19 cellular contexts compared by ENCODE assay signal in the genomic region with DNA sequence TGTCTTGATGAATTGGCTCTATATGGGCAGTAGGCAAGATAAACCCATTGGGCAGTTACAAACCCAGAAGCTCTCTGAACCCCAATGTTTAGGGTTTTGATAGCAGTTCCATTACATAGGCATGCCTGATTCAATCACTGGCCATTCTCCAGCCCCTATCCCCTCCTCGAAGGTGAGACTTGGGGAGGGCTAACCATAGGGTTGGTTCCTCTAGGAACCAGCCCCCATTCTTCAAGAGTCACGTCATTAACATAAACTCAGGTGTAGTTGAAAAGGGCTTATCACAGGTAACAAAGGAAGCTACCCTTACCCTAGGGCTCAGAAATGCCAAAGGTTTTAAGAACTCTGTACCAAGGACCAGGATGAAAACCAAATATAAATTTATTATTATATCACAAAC.
DNase-seq lines count a peak whose midpoint lies in the region; ATAC-seq, FAIRE-seq and TF ChIP-seq lines count a peak whose summit lies in the region.
"Had no signal": no experiment of that assay in that cellular context is flagged by ENCODE, and none has a peak within 500 bp of the region (broad histone marks: within the 10 kb centered on the region; RNA-seq: fewer than 3 reads in every experiment).

No MANE protein-coding gene starts in this region.

- H3K4me3 ChIP-seq in HUES48 (ENCODE audit: low read depth, low read length) = no peak overlapping the region
- H3K4me3 ChIP-seq in H1 (ENCODE audit: extremely low read depth in 1 of 4, insufficient read depth in 2 of 4, low read depth in 3 of 4, low read length in 4 of 4) = peak overlapping the region in 1 of 4 experiments; percentile 5; a peak in 1 of 8 replicates
- H3K4me3 ChIP-seq in iPS-20b (ENCODE audit: low read length) = peak overlapping the region; percentile 12
- no peak overlapping the region for H3K4me3 ChIP-seq in foreskin fibroblast (ENCODE audit: low read depth in 1 of 2, low read length in 2 of 2)
- H3K4me3 ChIP-seq: GM12878, GM23248 had no signal

- ATAC-seq in GM18858 (IDR thresholded peaks at IDR 0.05; ENCODE audit: unreplicated experiment) = no peak
- ATAC-seq: GM12878 had no signal

- peak overlapping the region; percentile 54; the same call in 1 of the 2 replicates for H2BK20ac ChIP-seq in H1 (ENCODE audit: low read length)

- H2AFZ ChIP-seq in H1 (ENCODE audit: low read length) = no peak overlapping the region
- H2AFZ ChIP-seq: GM23248 had no signal

- no peaks in the 10 kb centered on the region for H3K79me1 ChIP-seq in H1 (ENCODE audit: low read depth, low read length)

- H3K9me3 ChIP-seq in HUES48 (ENCODE audit: control insufficient read depth, insufficient read depth, low read length) = no peaks in the 10 kb centered on the region
- no peaks in the 10 kb centered on the region for H3K9me3 ChIP-seq in H1 (ENCODE audit: insufficient read depth in 2 of 2, low read depth in 1 of 2, low read length in 1 of 2)
- no peaks in the 10 kb centered on the region for H3K9me3 ChIP-seq in iPS-20b (ENCODE audit: insufficient read depth, low read depth, low read length)

- H3K18ac ChIP-seq in H1 (ENCODE audit: extremely low read depth, low read length) = peak overlapping the region; percentile 76

- H3K36me3 ChIP-seq in HUES48 (ENCODE audit: control insufficient read depth, insufficient read depth, low read length) (no peaks in the 10 kb centered on the region), H1 (ENCODE audit: control insufficient read depth in 2 of 4, insufficient read depth in 4 of 4, low read length in 3 of 4) (no peaks in the 10 kb centered on the region), iPS-20b (ENCODE audit: insufficient read depth, low read depth, low read length) (no peaks in the 10 kb centered on the region)

- TF ChIP-seq CTCF in H1 (IDR thresholded peaks at IDR 0.05; ENCODE audit: control extremely low read depth in 1 of 3, insufficient read depth in 1 of 3, low read depth in 1 of 3, low read length in 3 of 3) (no peak), foreskin fibroblast (IDR thresholded peaks at IDR 0.05; ENCODE audit: low read depth, low read length) (no peak)

- H3K4me1 ChIP-seq in HUES48 (ENCODE audit: control insufficient read depth, insufficient read depth, low read length) (peaks cover 67% of the 10 kb centered on the region), H1 (replicated peaks in 1 of 4; ENCODE audit: control insufficient read depth in 3 of 4, insufficient read depth in 4 of 4, low read length in 3 of 4) (peaks cover 5 to 34% (median 22%) of the 10 kb centered on the region in 4 experiments), iPS-20b (ENCODE audit: insufficient read depth, low read length) (peaks cover 65% of the 10 kb centered on the region)
- H3K4me1 ChIP-seq: Caco-2 had no signal

- DNase-seq in H1 (ENCODE audit: low read depth in 1 of 2, low spot score in 2 of 2) (no peak), NCI-H1436 treated with DMSO at 0.1 percent for 48 hours (lab: John Stamatoyannopoulos, UW) (no peak), foreskin fibroblast (no peak)
- DNase-seq: ACHN; AML-193; Caco-2; CD4-positive, alpha-beta T cell; GF-D8; GM23248 had no signal

- CTCF ChIA-PET in H1 (lab: Charles Lee; ENCODE audit: partially characterized antibody) = interaction anchor here (0.6 kb wide), 1 partner anchor 453 kb away, joined by 4 read pairs; no protein-coding TSS in a partner anchor

- H2BK15ac ChIP-seq in H1 (ENCODE audit: low read length) = 0 out of 2 replicates have a peak overlapping the region, but pooled peaks have one; percentile 63

- H2BK12ac ChIP-seq in H1 (ENCODE audit: low read depth, low read length) = peak overlapping the region; percentile 64; the same call in 1 of the 2 replicates

- no peak for TF ChIP-seq RAD21 in H1 (IDR thresholded peaks at IDR 0.05 in 1 of 2, conservative IDR thresholded peaks at IDR 0.05 in 1 of 2; ENCODE audit: low read depth in 2 of 2, low read length in 2 of 2)

- H3K27me3 ChIP-seq in HUES48 (ENCODE audit: control insufficient read depth, insufficient read depth, low read length) = no peaks in the 10 kb centered on the region
- H3K27me3 ChIP-seq in H1 (replicated peaks in 1 of 4; ENCODE audit: control insufficient read depth in 3 of 4, extremely low read depth in 1 of 4, insufficient read depth in 3 of 4, low read length in 3 of 4) = no peaks in the 10 kb centered on the region
- H3K27me3 ChIP-seq in iPS-20b (ENCODE audit: insufficient read depth, low read length) = no peaks in the 10 kb centered on the region

- peak overlapping the region; percentile 9 to 46; a peak in 3 of 4 replicates for H3K4me2 ChIP-seq in H1 (ENCODE audit: insufficient read depth in 1 of 2, low read depth in 2 of 2, low read length in 2 of 2)
- H3K4me2 ChIP-seq: KMS-11 had no signal

- H3K56ac ChIP-seq in H1 (replicated peaks; ENCODE audit: insufficient read length, low read depth, low read length) = no peak overlapping the region

- no peak for TF ChIP-seq POLR2A in H1 (IDR thresholded peaks at IDR 0.05; ENCODE audit: control extremely low read depth in 1 of 2, low read depth in 2 of 2, low read length in 2 of 2)

- peak overlapping the region; percentile 34 for H4K91ac ChIP-seq in H1 (replicated peaks; ENCODE audit: insufficient read length, low read length)

- H3K14ac ChIP-seq in H1 (ENCODE audit: insufficient read length) = no peak overlapping the region

- no peak overlapping the region for H3K4ac ChIP-seq in H1 (replicated peaks; ENCODE audit: insufficient read length, low read depth, low read length)

- no peaks in the 10 kb centered on the region for H4K20me1 ChIP-seq in H1 (replicated peaks in 1 of 2; ENCODE audit: control insufficient read depth in 1 of 2, insufficient read depth in 2 of 2, low read length in 2 of 2)

- peak overlapping the region; percentile 33; the same call in 1 of the 2 replicates for H2AK5ac ChIP-seq in H1 (ENCODE audit: low read depth, low read length)

- no peaks in the 10 kb centered on the region for H3K23me2 ChIP-seq in H1 (ENCODE audit: low read depth, low read length)

- H3K9ac ChIP-seq in HUES48 (ENCODE audit: low read depth, low read length) (no peak overlapping the region), H1 (replicated peaks in 1 of 4; ENCODE audit: extremely low read depth in 1 of 4, low read depth in 3 of 4, low read length in 3 of 4) (no peak overlapping the region), iPS-20b (ENCODE audit: low read depth, low read length) (no peak overlapping the region)
- H3K9ac ChIP-seq: GM23248, KMS-11 had no signal

- H3K23ac ChIP-seq in H1 (ENCODE audit: insufficient read length) = no peak overlapping the region

- peak overlapping the region; percentile 77; the same call in 1 of the 2 replicates for H2BK5ac ChIP-seq in H1 (ENCODE audit: low read depth, low read length)

- no peak for TF ChIP-seq EP300 in H1 (IDR thresholded peaks at IDR 0.05; ENCODE audit: borderline replicate concordance in 1 of 2, low read depth in 2 of 2, low read length in 2 of 2)

- no peaks in the 10 kb centered on the region for H3K79me2 ChIP-seq in H1 (ENCODE audit: control insufficient read depth in 1 of 2, insufficient read depth in 2 of 2, low read length in 2 of 2)

- peak overlapping the region; percentile 52 for H2BK120ac ChIP-seq in H1 (replicated peaks; ENCODE audit: low read depth, low read length)

- H4K8ac ChIP-seq in H1 (ENCODE audit: extremely low read depth, insufficient read depth, low read length) = no peak overlapping the region

- peak overlapping the region; percentile 87 for H3K27ac ChIP-seq in HUES48 (ENCODE audit: low read depth, low read length)
- no peak overlapping the region; the same call in 1 of the 2 replicates for H3K27ac ChIP-seq in H1 (ENCODE audit: low read depth, low read length)
- peak overlapping the region; percentile 50 for H3K27ac ChIP-seq in iPS-20b (ENCODE audit: low read length)
- H3K27ac ChIP-seq: C4-2B, GM23248, KMS-11 had no signal

- no peak for FAIRE-seq in H1 (lab: Jason Lieb, UNC)
- FAIRE-seq: A204.1, D721Med, GM12878, GM19239, HTR-8/SVneo had no signal

- 48% methylated on average over 2 of the region's 2 CpGs; no CpG with 5 or more reads in 1 of the 2 experiments for WGBS in H1 (ENCODE audit: extremely low coverage in 1 of 2, insufficient coverage in 1 of 2, insufficient read length in 1 of 2, insufficient replicate concordance in 2 of 2, low coverage in 1 of 2, low lambda C conversion rate in 2 of 2, missing lambda C conversion rate in 1 of 2), 2 experiments

- POLR2A ChIA-PET in H1 (lab: Charles Lee; ENCODE audit: partially characterized antibody) = interaction anchor here (0.6 to 1.6 kb wide), 4 partner anchors 9 to 136 kb away, joined by 3 to 4 read pairs (median 3); no protein-coding TSS in a partner anchor

- peak overlapping the region; percentile 40 for H4K5ac ChIP-seq in H1 (ENCODE audit: insufficient read length, low read depth, low read length)

TF ChIP-seq in H1, 55 proteins besides CTCF, POLR2A, EP300 and RAD21 (continues in another document):
- TF ChIP-seq ASH2L (IDR thresholded peaks at IDR 0.05; ENCODE audit: low read length) (no peak), SUZ12 (IDR thresholded peaks at IDR 0.05; ENCODE audit: low read length) (no peak), TBP (IDR thresholded peaks at IDR 0.05; ENCODE audit: low read depth, low read length) (no peak), HDAC2 (IDR thresholded peaks at IDR 0.05; ENCODE audit: borderline replicate concordance in 1 of 2, low read depth in 2 of 2, low read length in 2 of 2) (no peak)
- TF ChIP-seq, protein P1, sequence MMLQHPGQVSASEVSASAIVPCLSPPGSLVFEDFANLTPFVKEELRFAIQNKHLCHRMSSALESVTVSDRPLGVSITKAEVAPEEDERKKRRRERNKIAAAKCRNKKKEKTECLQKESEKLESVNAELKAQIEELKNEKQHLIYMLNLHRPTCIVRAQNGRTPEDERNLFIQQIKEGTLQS (IDR thresholded peaks at IDR 0.05; ENCODE audit: insufficient read depth, low read depth, low read length) = no peak
